24 cellular contexts compared by ENCODE assay signal in genomic region chr3:48532974-48533337, GRCh38. TPM values are rescaled to one million over a fixed set of nuclear protein-coding genes. Genes with fewer than 3 reads are reported as not detected.
DNase-seq lines count a peak whose midpoint lies in the region; ATAC-seq, FAIRE-seq and TF ChIP-seq lines count a peak whose summit lies in the region.
"Had no signal": no experiment of that assay in that cellular context is flagged by ENCODE, and none has a peak within 500 bp of the region (broad histone marks: within the 10 kb centered on the region; RNA-seq: fewer than 3 reads in every experiment).

No MANE protein-coding gene starts in this region.

- no peak overlapping the region for H3K9ac ChIP-seq in HepG2 (ENCODE audit: insufficient read depth, low read depth, low read length)
- no peak overlapping the region for H3K9ac ChIP-seq in K562 (ENCODE audit: insufficient read depth in 1 of 2, low read depth in 2 of 2, low read length in 2 of 2)
- H3K9ac ChIP-seq: GM23248 had no signal

- H3K9me3 ChIP-seq in HepG2 (ENCODE audit: low read length) (no peaks in the 10 kb centered on the region), right lobe of liver (no peaks in the 10 kb centered on the region), K562 (replicated peaks; ENCODE audit: control insufficient read depth, insufficient read depth, low read depth, low read length) (no peaks in the 10 kb centered on the region), lower lobe of right lung (no peaks in the 10 kb centered on the region)
- H3K9me3 ChIP-seq: A549, BE2C, Caco-2 had no signal

- peaks cover 4% of the 10 kb centered on the region for H3K9me1 ChIP-seq in K562 (ENCODE audit: control insufficient read depth, insufficient read depth, low read length)

- POLR2A ChIA-PET in HepG2 (lab: Yijun Ruan, JAX) (no interaction called here), K562 (lab: Yijun Ruan, JAX) (no interaction called here)

- TF ChIP-seq EP300 in HepG2 (IDR thresholded peaks at IDR 0.05; ENCODE audit: low read depth in 2 of 2, low read length in 2 of 2) (no peak), HepG2 (CRISPR knock-in tag; IDR thresholded peaks at IDR 0.05; ENCODE audit: borderline replicate concordance) (no peak), K562 (IDR thresholded peaks at IDR 0.05; ENCODE audit: low read length) (no peak)

- TF ChIP-seq CTCF in HepG2 (CRISPR knock-in tag; IDR thresholded peaks at IDR 0.05) (no peak), right lobe of liver (IDR thresholded peaks at IDR 0.05) (no peak), K562 (IDR thresholded peaks at IDR 0.05 in 2 of 3, conservative IDR thresholded peaks at IDR 0.05 in 1 of 3; ENCODE audit: insufficient read depth in 2 of 3, low read depth in 1 of 3, low read length in 3 of 3) (no peak), lower lobe of right lung (IDR thresholded peaks at IDR 0.05) (no peak)

- no peak for FAIRE-seq in HepG2 (lab: Jason Lieb, UNC)
- no peak for FAIRE-seq in K562 (lab: Jason Lieb, UNC)
- FAIRE-seq in GM12891 (lab: Jason Lieb, UNC) = no peak
- FAIRE-seq: A549, GM12878, GM18507, H1 had no signal

- TF ChIP-seq RAD21 in HepG2 (CRISPR knock-in tag; IDR thresholded peaks at IDR 0.05) (no peak), K562 (CRISPR knock-in tag; conservative IDR thresholded peaks at IDR 0.05 in 1 of 2, IDR thresholded peaks at IDR 0.05 in 1 of 2) (no peak)

- ATAC-seq in HepG2 = no peak
- ATAC-seq in right lobe of liver = no peak
- ATAC-seq in K562 = no peak
- ATAC-seq in lower lobe of right lung = no peak
- ATAC-seq: A549; CD8-positive, alpha-beta T cell; GM12878 had no signal

- H3K4me2 ChIP-seq in HepG2 (ENCODE audit: low read depth, low read length) = no peak overlapping the region
- H3K4me2 ChIP-seq in K562 (ENCODE audit: insufficient read depth, low read length) = no peak overlapping the region
- H3K4me2 ChIP-seq: A549 had no signal

- no TSS peak for BruUV-seq in HepG2 (replicated peaks; lab: Mats Ljungman, UMichigan)
- no TSS peak for BruUV-seq in K562 (replicated peaks; lab: Mats Ljungman, UMichigan)

- no peak overlapping the region for H2AFZ ChIP-seq in HepG2 (ENCODE audit: low read length)
- no peak overlapping the region for H2AFZ ChIP-seq in K562 (ENCODE audit: low read depth, low read length)
- H2AFZ ChIP-seq: GM23248 had no signal

- H3K27ac ChIP-seq in HepG2 (ENCODE audit: extremely low read length, insufficient read depth, low read length) = no peak overlapping the region
- no peak overlapping the region for H3K27ac ChIP-seq in right lobe of liver
- H3K27ac ChIP-seq in K562 (ENCODE audit: extremely low read depth, low read depth, low read length) = no peak overlapping the region
- H3K27ac ChIP-seq in lower lobe of right lung = peak overlapping the region; percentile 25
- peak overlapping the region; percentile 83 for H3K27ac ChIP-seq in temporal lobe (ENCODE audit: low read depth, low read length)
- H3K27ac ChIP-seq: A549, GM23248 had no signal

- H3K79me2 ChIP-seq in HepG2 (ENCODE audit: insufficient read depth, low read length) (no peaks in the 10 kb centered on the region), K562 (ENCODE audit: control insufficient read depth, insufficient read depth, low read length) (no peaks in the 10 kb centered on the region)

- in situ Hi-C loops in HepG2 (cut with HindIII; ENCODE audit: extremely low pct_ligation_motif_present, low pct_unique_long_range_greater_than_20kb) = no loop called here
- in situ Hi-C loops in K562 (cut with MboI) = no loop called here

- no peaks in the 10 kb centered on the region for H3K27me3 ChIP-seq in HepG2 (ENCODE audit: control insufficient read depth in 1 of 2, insufficient read depth in 2 of 2, low read length in 2 of 2)
- H3K27me3 ChIP-seq in right lobe of liver = no peaks in the 10 kb centered on the region
- H3K27me3 ChIP-seq in K562 (ENCODE audit: control insufficient read depth in 2 of 2, insufficient read depth in 2 of 2, low read length in 2 of 2) = no peaks in the 10 kb centered on the region
- H3K27me3 ChIP-seq in lower lobe of right lung (ENCODE audit: low read depth) = no peaks in the 10 kb centered on the region
- H3K27me3 ChIP-seq: BE2C had no signal

- DNase-seq in HepG2 (ENCODE audit: low spot score) (no peak), right lobe of liver (no peak), K562 (ENCODE audit: extremely low read depth in 1 of 4, low spot score in 3 of 4) (no peak), lower lobe of right lung (no peak), GM12891 (ENCODE audit: insufficient read length, low spot score) (no peak), NAMALWA (ENCODE audit: low spot score) (no peak), SKM-1 treated with dmso at 0.1 percent for 144 hours (lab: John Stamatoyannopoulos, UW; ENCODE audit: unreplicated experiment) (no peak)
- DNase-seq: 8988T; ACHN; BE2C; Caco-2; CD4-positive, CD25-positive, alpha-beta regulatory T cell; CD8-positive, alpha-beta T cell; DMS79; EL; GDM1; GM23248; H7; HCEC 1CT had no signal

- H3K4me3 ChIP-seq in HepG2 (replicated peaks in 1 of 3; ENCODE audit: insufficient read depth in 1 of 3, low read depth in 2 of 3, low read length in 3 of 3) = no peak overlapping the region
- H3K4me3 ChIP-seq in right lobe of liver = no peak overlapping the region
- H3K4me3 ChIP-seq in K562 = no peak overlapping the region
- no peak overlapping the region for H3K4me3 ChIP-seq in lower lobe of right lung
- H3K4me3 ChIP-seq: A549, GM12878, GM23248 had no signal

- TF ChIP-seq POLR2A in HepG2 (IDR thresholded peaks at IDR 0.05; ENCODE audit: insufficient read depth in 1 of 2, low read depth in 2 of 2, low read length in 2 of 2) (no peak), right lobe of liver (IDR thresholded peaks at IDR 0.05) (no peak), K562 (conservative IDR thresholded peaks at IDR 0.05) (no peak), GM12891 (IDR thresholded peaks at IDR 0.05; ENCODE audit: low read depth, low read length) (no peak)

- no peaks in the 10 kb centered on the region for H3K4me1 ChIP-seq in HepG2 (ENCODE audit: insufficient read depth, low read length)
- H3K4me1 ChIP-seq in right lobe of liver = no peaks in the 10 kb centered on the region
- no peaks in the 10 kb centered on the region for H3K4me1 ChIP-seq in K562 (replicated peaks in 1 of 2; ENCODE audit: control insufficient read depth in 2 of 2, insufficient read depth in 2 of 2, low read length in 2 of 2)
- H3K4me1 ChIP-seq in lower lobe of right lung = no peaks in the 10 kb centered on the region
- H3K4me1 ChIP-seq: A549, BE2C, Caco-2 had no signal

- intact Hi-C loops in HepG2 (cut with micrococcal nuclease; ENCODE audit: unreplicated experiment) (no loop called here), right lobe of liver (cut with DNase I) (no loop called here), K562 (cut with micrococcal nuclease) (no loop called here), lower lobe of right lung (cut with DNase I) (no loop called here)

- CTCF ChIA-PET in HepG2 (lab: Yijun Ruan, JAX; ENCODE audit: low intra/inter-chr PET ratio, low total read pairs) (no interaction called here), K562 (lab: Yijun Ruan, JAX; ENCODE audit: low intra/inter-chr PET ratio) (interaction anchor here (0.6 kb wide), 1 partner anchor 268 kb away, joined by 3 read pairs; no protein-coding TSS in a partner anchor)

- H3K36me3 ChIP-seq in HepG2 (replicated peaks in 1 of 2; ENCODE audit: control insufficient read depth in 1 of 2, insufficient read depth in 2 of 2, low read length in 2 of 2) (peaks cover 20 to 71% of the 10 kb centered on the region in 2 experiments), right lobe of liver (no peaks in the 10 kb centered on the region), K562 (ENCODE audit: control insufficient read depth, insufficient read depth, low read length) (peaks cover 66% of the 10 kb centered on the region), lower lobe of right lung (peaks cover 27% of the 10 kb centered on the region)
- H3K36me3 ChIP-seq: BE2C had no signal

- H4K20me1 ChIP-seq in HepG2 (ENCODE audit: insufficient read depth, low read length) (no peaks in the 10 kb centered on the region), K562 (replicated peaks; ENCODE audit: control insufficient read depth, insufficient read depth, low read length) (no peaks in the 10 kb centered on the region)

- WGBS in HepG2 (ENCODE audit: low lambda C conversion rate) = 93% methylated on average over 2 of the region's 2 CpGs
- WGBS in right lobe of liver (ENCODE audit: insufficient coverage, low coverage, low lambda C conversion rate, missing lambda C conversion rate) = 69% methylated on average over 2 of the region's 2 CpGs
- WGBS in K562 (ENCODE audit: insufficient coverage, low coverage, missing lambda C conversion rate) = 61% methylated on average over 2 of the region's 2 CpGs

RNA-seq across cellular contexts. Expression of gene PFKFB4, which starts 23.6 kb away (rescaled TPM):
- total RNA-seq in HepG2 (2016; rRNA removed; fragmentation: Illumina TruSeq; extraction: Trizol) (6.4 and 7.1 TPM in 2 replicates), right lobe of liver (10 to 100 TPM in 1 of 6 experiments, 1 to 10 TPM in 4, under 1 TPM in 1; 0.59 to 10.8 (median 1.4) TPM), K562 (2014; rRNA removed) (15.3 and 16.6 TPM in 2 replicates), K562 (2014; rRNA removed; fragmentation: Illumina TruSeq; extraction: Trizol) (9.6 and 11.3 TPM in 2 replicates), K562 (2015; rRNA removed; fragmentation: Illumina TruSeq; extraction: Trizol) (12.9 and 14.7 TPM in 2 replicates), K562 (2021) (13.5 and 15.8 TPM in 2 replicates), lower lobe of right lung (12.9 TPM), temporal lobe (15.0 TPM)
- total RNA-seq in HepG2 (2016; cell fraction: cytosol; rRNA removed; fragmentation: Illumina TruSeq; extraction: Trizol; ENCODE audit: low read depth) = 2.1 and 2.6 TPM in 2 replicates
- 6.7 and 7.5 TPM in 2 replicates for total RNA-seq in HepG2 (2016; cell fraction: insoluble cytoplasmic fraction; rRNA removed; fragmentation: Illumina TruSeq; extraction: Trizol)
- total RNA-seq in HepG2 (2016; cell fraction: membrane; rRNA removed; fragmentation: Illumina TruSeq; extraction: Trizol) = 3.4 and 3.7 TPM in 2 replicates
- 5.4 and 8.1 TPM in 2 replicates for total RNA-seq in HepG2 (2016; cell fraction: nucleus; rRNA removed; fragmentation: Illumina TruSeq; extraction: Trizol)
- polyA plus RNA-seq in HepG2 (2011; rRNA removed) (103 and 122 TPM in 2 replicates), K562 (2011; rRNA removed) (56.3 and 71.4 TPM in 2 replicates), K562 (2014; fragmentation: Illumina TruSeq; extraction: Trizol) (13.8 and 14.5 TPM in 2 replicates), K562 (2014; fragmentation: Nextera tagmentation; extraction: Ambion mirVana) (1 to 10 TPM in 1 of 2 experiments, under 1 TPM in 1; 0.92 to 1.6 TPM), K562 (2014; rRNA removed) (13.2 and 14.0 TPM in 2 replicates)
- 80.3 and 95.3 TPM in 2 replicates for polyA plus RNA-seq in HepG2 (2011; cell fraction: cytosol; rRNA removed)
- 274 and 322 TPM in 2 replicates for polyA plus RNA-seq in HepG2 (2011; cell fraction: nucleus; rRNA removed)
- 46.3 and 53.1 TPM in 2 replicates for polyA plus RNA-seq in HepG2 (2012)
- polyA plus RNA-seq in HepG2 (2016; cell fraction: cytosol; fragmentation: Illumina TruSeq; extraction: Trizol; ENCODE audit: low read depth) = 0.64 and 0.77 TPM in 2 replicates
- polyA plus RNA-seq in HepG2 (2016; cell fraction: insoluble cytoplasmic fraction; fragmentation: Illumina TruSeq; extraction: Trizol; ENCODE audit: low read depth) = 4.4 and 4.7 TPM in 2 replicates
- 1.8 and 2.0 TPM in 2 replicates for polyA plus RNA-seq in HepG2 (2016; cell fraction: membrane; fragmentation: Illumina TruSeq; extraction: Trizol; ENCODE audit: low read depth)
- polyA plus RNA-seq in HepG2 (2016; cell fraction: nucleus; fragmentation: Illumina TruSeq; extraction: Trizol; ENCODE audit: insufficient read depth, low read depth) = 11.6 and 13.1 TPM in 2 replicates
- polyA minus RNA-seq in HepG2 (2011; rRNA and poly(A)+ RNA removed; ENCODE audit: low replicate concordance) = 5.2 and 195 TPM in 2 replicates
- 52.8 and 55.0 TPM in 2 replicates for polyA minus RNA-seq in HepG2 (2011; cell fraction: cytosol; rRNA and poly(A)+ RNA removed)
- 111 and 115 TPM in 2 replicates for polyA minus RNA-seq in HepG2 (2011; cell fraction: nucleus; rRNA and poly(A)+ RNA removed)
- 136 and 240 TPM in 2 replicates for total RNA-seq in K562 (2011; cell fraction: chromatin; rRNA removed; ENCODE audit: low replicate concordance)
- total RNA-seq in K562 (2011; cell fraction: nucleolus; rRNA removed) = 112 TPM in 2 replicates
- total RNA-seq in K562 (2011; cell fraction: nucleoplasm; rRNA removed) = 150 and 164 TPM in 2 replicates
- polyA plus RNA-seq in K562 (2011; cell fraction: cytosol; rRNA removed) = 69.3 and 79.6 TPM in 2 replicates
- 150 and 157 TPM in 2 replicates for polyA plus RNA-seq in K562 (2011; cell fraction: nucleus; rRNA removed)
- 12.3 and 18.7 TPM in 2 replicates for polyA plus RNA-seq in K562 (2012)
- 54.0 and 55.4 TPM in 2 replicates for polyA minus RNA-seq in K562 (2011; rRNA and poly(A)+ RNA removed)
- 29.7 and 40.0 TPM in 2 replicates for polyA minus RNA-seq in K562 (2011; cell fraction: cytosol; rRNA and poly(A)+ RNA removed)
- polyA minus RNA-seq in K562 (2011; cell fraction: nucleus; rRNA and poly(A)+ RNA removed) = 42.4 and 62.3 TPM in 2 replicates
- polyA plus RNA-seq in GM12891 (2012; ENCODE audit: low read depth, missing spikeins) = 37.5 TPM

RNA-seq across cellular contexts. Expression of gene SHISA5, which starts 29.0 kb away (rescaled TPM):
- total RNA-seq in HepG2 (2016; rRNA removed; fragmentation: Illumina TruSeq; extraction: Trizol) (74.3 and 91.4 TPM in 2 replicates), right lobe of liver (100 to 1,000 TPM in 4 of 6 experiments, 10 to 100 TPM in 2; 76.3 to 118 (median 101) TPM), K562 (2014; rRNA removed) (58.8 and 85.0 TPM in 2 replicates), K562 (2014; rRNA removed; fragmentation: Illumina TruSeq; extraction: Trizol) (29.4 and 33.9 TPM in 2 replicates), K562 (2015; rRNA removed; fragmentation: Illumina TruSeq; extraction: Trizol) (49.8 and 50.3 TPM in 2 replicates), K562 (2021) (85.8 and 88.2 TPM in 2 replicates), lower lobe of right lung (187 TPM), temporal lobe (47.5 TPM)
- 90.2 and 104 TPM in 2 replicates for total RNA-seq in HepG2 (2016; cell fraction: cytosol; rRNA removed; fragmentation: Illumina TruSeq; extraction: Trizol; ENCODE audit: low read depth)
- 67.1 and 95.9 TPM in 2 replicates for total RNA-seq in HepG2 (2016; cell fraction: insoluble cytoplasmic fraction; rRNA removed; fragmentation: Illumina TruSeq; extraction: Trizol)
- total RNA-seq in HepG2 (2016; cell fraction: membrane; rRNA removed; fragmentation: Illumina TruSeq; extraction: Trizol) = 162 and 190 TPM in 2 replicates
- 45.3 and 51.5 TPM in 2 replicates for total RNA-seq in HepG2 (2016; cell fraction: nucleus; rRNA removed; fragmentation: Illumina TruSeq; extraction: Trizol)
- polyA plus RNA-seq in HepG2 (2011; rRNA removed) (75.8 and 83.0 TPM in 2 replicates), K562 (2011; rRNA removed) (56.1 and 69.6 TPM in 2 replicates), K562 (2014; fragmentation: Illumina TruSeq; extraction: Trizol) (62.2 and 92.3 TPM in 2 replicates), K562 (2014; fragmentation: Nextera tagmentation; extraction: Ambion mirVana) (10 to 100 TPM in 1 of 2 experiments, 1 to 10 TPM in 1; 8.4 to 11.4 TPM), K562 (2014; rRNA removed) (56.5 and 68.2 TPM in 2 replicates)
- polyA plus RNA-seq in HepG2 (2011; cell fraction: cytosol; rRNA removed) = 82.9 and 103 TPM in 2 replicates
- polyA plus RNA-seq in HepG2 (2011; cell fraction: nucleus; rRNA removed) = 54.8 and 59.4 TPM in 2 replicates
- 68.4 and 68.8 TPM in 2 replicates for polyA plus RNA-seq in HepG2 (2012)
- 116 and 135 TPM in 2 replicates for polyA plus RNA-seq in HepG2 (2016; cell fraction: cytosol; fragmentation: Illumina TruSeq; extraction: Trizol; ENCODE audit: low read depth)
- 71.7 and 96.4 TPM in 2 replicates for polyA plus RNA-seq in HepG2 (2016; cell fraction: insoluble cytoplasmic fraction; fragmentation: Illumina TruSeq; extraction: Trizol; ENCODE audit: low read depth)
- polyA plus RNA-seq in HepG2 (2016; cell fraction: membrane; fragmentation: Illumina TruSeq; extraction: Trizol; ENCODE audit: low read depth) = 203 and 209 TPM in 2 replicates
- 89.8 and 103 TPM in 2 replicates for polyA plus RNA-seq in HepG2 (2016; cell fraction: nucleus; fragmentation: Illumina TruSeq; extraction: Trizol; ENCODE audit: insufficient read depth, low read depth)
- 147 and 175 TPM in 2 replicates for polyA minus RNA-seq in HepG2 (2011; rRNA and poly(A)+ RNA removed; ENCODE audit: low replicate concordance)
- 34.9 and 49.9 TPM in 2 replicates for polyA minus RNA-seq in HepG2 (2011; cell fraction: cytosol; rRNA and poly(A)+ RNA removed)
- polyA minus RNA-seq in HepG2 (2011; cell fraction: nucleus; rRNA and poly(A)+ RNA removed) = 11.2 and 15.8 TPM in 2 replicates
- total RNA-seq in K562 (2011; cell fraction: chromatin; rRNA removed; ENCODE audit: low replicate concordance) = 19.3 and 51.6 TPM in 2 replicates
- total RNA-seq in K562 (2011; cell fraction: nucleolus; rRNA removed) = 59.0 and 75.2 TPM in 2 replicates
- 67.4 and 91.0 TPM in 2 replicates for total RNA-seq in K562 (2011; cell fraction: nucleoplasm; rRNA removed)
- polyA plus RNA-seq in K562 (2011; cell fraction: cytosol; rRNA removed) = 99.2 and 188 TPM in 2 replicates
- 42.4 and 47.4 TPM in 2 replicates for polyA plus RNA-seq in K562 (2011; cell fraction: nucleus; rRNA removed)
- 75.9 and 100 TPM in 2 replicates for polyA plus RNA-seq in K562 (2012)
- polyA minus RNA-seq in K562 (2011; rRNA and poly(A)+ RNA removed) = 24.3 and 33.3 TPM in 2 replicates
- polyA minus RNA-seq in K562 (2011; cell fraction: cytosol; rRNA and poly(A)+ RNA removed) = 50.5 and 53.7 TPM in 2 replicates
- 9.3 and 10.4 TPM in 2 replicates for polyA minus RNA-seq in K562 (2011; cell fraction: nucleus; rRNA and poly(A)+ RNA removed)
- 67.2 TPM for polyA plus RNA-seq in GM12891 (2012; ENCODE audit: low read depth, missing spikeins)

RNA-seq across cellular contexts. Expression of gene UCN2, which starts 30.6 kb away (rescaled TPM):
- total RNA-seq in HepG2 (2016; rRNA removed; fragmentation: Illumina TruSeq; extraction: Trizol) (0.07 and 0.13 TPM in 2 replicates), right lobe of liver (not detected), K562 (2014; rRNA removed) (not detected in 2 replicates), K562 (2014; rRNA removed; fragmentation: Illumina TruSeq; extraction: Trizol) (not detected in 2 replicates), K562 (2015; rRNA removed; fragmentation: Illumina TruSeq; extraction: Trizol) (not detected in 2 replicates), K562 (2021) (0.11 TPM in 1 of 2 replicates, not detected in the other), lower lobe of right lung (0.32 TPM), temporal lobe (not detected)
- not detected in 2 replicates for total RNA-seq in HepG2 (2016; cell fraction: cytosol; rRNA removed; fragmentation: Illumina TruSeq; extraction: Trizol; ENCODE audit: low read depth)
- 0.11 TPM in 1 of 2 replicates, not detected in the other for total RNA-seq in HepG2 (2016; cell fraction: insoluble cytoplasmic fraction; rRNA removed; fragmentation: Illumina TruSeq; extraction: Trizol)
- 0.10 TPM in 1 of 2 replicates, not detected in the other for total RNA-seq in HepG2 (2016; cell fraction: membrane; rRNA removed; fragmentation: Illumina TruSeq; extraction: Trizol)
- 0.31 and 0.43 TPM in 2 replicates for total RNA-seq in HepG2 (2016; cell fraction: nucleus; rRNA removed; fragmentation: Illumina TruSeq; extraction: Trizol)
- polyA plus RNA-seq in HepG2 (2011; rRNA removed) (1.5 and 2.3 TPM in 2 replicates), K562 (2011; rRNA removed) (0.05 and 0.08 TPM in 2 replicates), K562 (2014; fragmentation: Illumina TruSeq; extraction: Trizol) (not detected in 2 replicates), K562 (2014; fragmentation: Nextera tagmentation; extraction: Ambion mirVana) (not detected), K562 (2014; rRNA removed) (not detected in 2 replicates)
- polyA plus RNA-seq in HepG2 (2011; cell fraction: cytosol; rRNA removed) = 0.71 and 0.87 TPM in 2 replicates
- 21.5 and 24.3 TPM in 2 replicates for polyA plus RNA-seq in HepG2 (2011; cell fraction: nucleus; rRNA removed)
- polyA plus RNA-seq in HepG2 (2012) = 0.99 and 2.0 TPM in 2 replicates
- 0.09 TPM in 1 of 2 replicates, not detected in the other for polyA plus RNA-seq in HepG2 (2016; cell fraction: cytosol; fragmentation: Illumina TruSeq; extraction: Trizol; ENCODE audit: low read depth)
- polyA plus RNA-seq in HepG2 (2016; cell fraction: insoluble cytoplasmic fraction; fragmentation: Illumina TruSeq; extraction: Trizol; ENCODE audit: low read depth) = not detected in 2 replicates
- polyA plus RNA-seq in HepG2 (2016; cell fraction: membrane; fragmentation: Illumina TruSeq; extraction: Trizol; ENCODE audit: low read depth) = not detected in 2 replicates
- polyA plus RNA-seq in HepG2 (2016; cell fraction: nucleus; fragmentation: Illumina TruSeq; extraction: Trizol; ENCODE audit: insufficient read depth, low read depth) = 0.70 and 1.8 TPM in 2 replicates
- 1.2 and 2.9 TPM in 2 replicates for polyA minus RNA-seq in HepG2 (2011; rRNA and poly(A)+ RNA removed; ENCODE audit: low replicate concordance)
- polyA minus RNA-seq in HepG2 (2011; cell fraction: cytosol; rRNA and poly(A)+ RNA removed) = not detected in 2 replicates
- polyA minus RNA-seq in HepG2 (2011; cell fraction: nucleus; rRNA and poly(A)+ RNA removed) = 2.1 and 2.2 TPM in 2 replicates
- total RNA-seq in K562 (2011; cell fraction: chromatin; rRNA removed; ENCODE audit: low replicate concordance) = 0.65 TPM in 1 of 2 replicates, not detected in the other
- 0.33 TPM in 1 of 2 replicates, not detected in the other for total RNA-seq in K562 (2011; cell fraction: nucleolus; rRNA removed)
- total RNA-seq in K562 (2011; cell fraction: nucleoplasm; rRNA removed) = 0.29 and 0.38 TPM in 2 replicates
- polyA plus RNA-seq in K562 (2011; cell fraction: cytosol; rRNA removed) = 0.04 and 0.09 TPM in 2 replicates
- polyA plus RNA-seq in K562 (2011; cell fraction: nucleus; rRNA removed) = 0.13 and 0.44 TPM in 2 replicates
- polyA plus RNA-seq in K562 (2012) = 0.16 TPM in 1 of 2 replicates, not detected in the other
- polyA minus RNA-seq in K562 (2011; rRNA and poly(A)+ RNA removed) = not detected in 2 replicates
- polyA minus RNA-seq in K562 (2011; cell fraction: cytosol; rRNA and poly(A)+ RNA removed) = not detected in 2 replicates
- not detected in 2 replicates for polyA minus RNA-seq in K562 (2011; cell fraction: nucleus; rRNA and poly(A)+ RNA removed)
- 0.15 TPM for polyA plus RNA-seq in GM12891 (2012; ENCODE audit: low read depth, missing spikeins)
- total RNA-seq: CD4-positive, CD25-positive, alpha-beta regulatory T cell; CD8-positive, alpha-beta T cell; GM12878; H1 had no signal
- polyA plus RNA-seq: CD4-positive, CD25-positive, alpha-beta regulatory T cell had no signal

Comparison
In these comparisons a context has a peak if more than half of its experiments do, and no peak if none do; other contexts are left out.
1. H3K27ac ChIP-seq: peak in lower lobe of right lung (single experiment) and temporal lobe (single experiment); none in HepG2 (single experiment), right lobe of liver (0 of 3) and K562 (single experiment).
2. Of the 241 proteins assayed by ChIP-seq in both HepG2 and K562: peak only in HepG2: POLR2AphosphoS5; only in K562: none; in both: ZNF121; in neither: 239.